23 cellular contexts compared by ENCODE assay signal in the genomic region with DNA sequence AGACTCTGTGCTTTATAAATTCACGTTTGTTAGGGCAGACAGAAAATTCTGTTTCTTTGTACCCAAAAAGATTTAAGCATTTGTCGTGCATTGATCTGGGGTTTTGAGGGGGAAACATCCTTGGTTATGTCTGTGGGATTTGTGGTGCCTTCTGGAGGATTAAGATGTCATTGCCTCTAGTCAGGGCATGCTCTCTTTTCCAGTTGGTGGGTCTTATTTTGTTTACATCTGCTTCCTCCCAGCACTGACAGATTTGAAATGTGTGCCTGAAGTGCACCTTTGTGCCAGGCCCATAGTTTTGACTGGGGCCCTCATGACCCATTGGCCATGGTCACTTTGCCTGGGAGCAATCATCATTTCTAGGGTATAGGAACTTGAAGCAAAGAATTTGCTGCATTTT.
"Had no signal": no experiment of that assay in that cellular context is flagged by ENCODE, and none has a peak within 500 bp of the region (broad histone marks: within the 10 kb centered on the region; RNA-seq: fewer than 3 reads in every experiment).

No MANE protein-coding gene starts in this region.

- H3K4me3 Mint-ChIP-seq: activated CD8-positive, alpha-beta memory T cell treated with anti-CD3 and anti-CD28 coated beads, Interleukin-2, amount 10 ng/mL, durations not matched to agents 7 days and 5 days; activated naive CD4-positive, alpha-beta T cell treated with anti-CD3 and anti-CD28 coated beads, Interleukin-2, amount 50 U/mL, for 24 hours; activated T-cell treated with anti-CD3 and anti-CD28 coated beads, Interleukin-2, amount 50 U/mL, for 24 hours; activated T-helper 1 cell treated with anti-CD3 and anti-CD28 coated beads, Interleukin-12 subunit alpha, Interleukin-12 subunit beta, Interleukin-2, Interleukin-4 antibody, amounts not matched to agents 30 ng/mL and 10 ng/mL and 1 ng/mL, durations not matched to agents 14 hours and 24 hours and 36 hours had no signal

- H3K27me3 Mint-ChIP-seq: activated CD8-positive, alpha-beta memory T cell treated with anti-CD3 and anti-CD28 coated beads, Interleukin-2, amount 10 ng/mL, durations not matched to agents 7 days and 5 days; activated naive CD4-positive, alpha-beta T cell treated with anti-CD3 and anti-CD28 coated beads, Interleukin-2, amount 50 U/mL, for 24 hours; activated T-cell treated with anti-CD3 and anti-CD28 coated beads, Interleukin-2, amount 50 U/mL, for 24 hours had no signal

- H3K4me3 ChIP-seq: Peyer's patch, SJSA1 had no signal

- H3K4me1 Mint-ChIP-seq: activated naive CD4-positive, alpha-beta T cell treated with anti-CD3 and anti-CD28 coated beads, Interleukin-2, amount 50 U/mL, for 24 hours had no signal

- DNase-seq: activated CD4-positive, alpha-beta T cell treated with anti-CD3 and anti-CD28 coated beads for 48 hours; activated CD4-positive, alpha-beta T cell treated with anti-CD3 and anti-CD28 coated beads, Interleukin-2, amount 50 U/mL, for 48 hours; activated CD8-positive, alpha-beta memory T cell treated with anti-CD3 and anti-CD28 coated beads, Interleukin-2, amount 10 ng/mL, durations not matched to agents 7 days and 5 days; activated effector memory CD4-positive, alpha-beta T cell treated with Interleukin-2 at 50 U/mL for 16 hours; activated naive CD4-positive, alpha-beta T cell; activated T-cell treated with anti-CD3 and anti-CD28 coated beads, Interleukin-2, amount 50 U/mL, for 24 hours; aorta; central memory CD4-positive, alpha-beta T cell; KG1; NCI-H1092; NCI-H1417; NCI-H1930; NCI-H345; NCI-H510A; NCI-H526 treated with DMSO at 0.1 percent for 48 hours; Peyer's patch; Right ventricle myocardium superior; SW 1271 had no signal

- H3K36me3 Mint-ChIP-seq: activated CD8-positive, alpha-beta memory T cell treated with anti-CD3 and anti-CD28 coated beads, Interleukin-2, amount 10 ng/mL, durations not matched to agents 7 days and 5 days; activated naive CD4-positive, alpha-beta T cell treated with anti-CD3 and anti-CD28 coated beads, Interleukin-2, amount 50 U/mL, for 24 hours had no signal

- ATAC-seq: activated CD4-positive, CD25-positive, alpha-beta regulatory T cell treated with anti-CD3 and anti-CD28 coated beads, Interleukin-2, amount 50 U/mL, for 24 hours; activated CD8-positive, alpha-beta memory T cell treated with anti-CD3 and anti-CD28 coated beads, Interleukin-2, amount 10 ng/mL, durations not matched to agents 7 days and 5 days; SK-N-SH treated with all-trans-retinoic acid at 6 μM for 48 hours had no signal

- H3K9me3 Mint-ChIP-seq: activated naive CD4-positive, alpha-beta T cell treated with anti-CD3 and anti-CD28 coated beads, Interleukin-2, amount 50 U/mL, for 24 hours; activated T-cell treated with anti-CD3 and anti-CD28 coated beads, Interleukin-2, amount 50 U/mL, for 24 hours; activated T-helper 1 cell treated with anti-CD3 and anti-CD28 coated beads, Interleukin-12 subunit alpha, Interleukin-12 subunit beta, Interleukin-2, Interleukin-4 antibody, amounts not matched to agents 30 ng/mL and 10 ng/mL and 1 ng/mL, durations not matched to agents 14 hours and 24 hours and 36 hours had no signal

- H3K27ac Mint-ChIP-seq: activated CD8-positive, alpha-beta memory T cell treated with anti-CD3 and anti-CD28 coated beads, Interleukin-2, amount 10 ng/mL, durations not matched to agents 7 days and 5 days; activated naive CD4-positive, alpha-beta T cell treated with anti-CD3 and anti-CD28 coated beads, Interleukin-2, amount 50 U/mL, for 24 hours; activated T-cell treated with anti-CD3 and anti-CD28 coated beads, Interleukin-2, amount 50 U/mL, for 24 hours; activated T-helper 1 cell treated with anti-CD3 and anti-CD28 coated beads, Interleukin-12 subunit alpha, Interleukin-12 subunit beta, Interleukin-2, Interleukin-4 antibody, amounts not matched to agents 30 ng/mL and 10 ng/mL and 1 ng/mL, durations not matched to agents 14 hours and 24 hours and 36 hours had no signal
